10 cellular contexts compared by ENCODE assay signal in the genomic region with DNA sequence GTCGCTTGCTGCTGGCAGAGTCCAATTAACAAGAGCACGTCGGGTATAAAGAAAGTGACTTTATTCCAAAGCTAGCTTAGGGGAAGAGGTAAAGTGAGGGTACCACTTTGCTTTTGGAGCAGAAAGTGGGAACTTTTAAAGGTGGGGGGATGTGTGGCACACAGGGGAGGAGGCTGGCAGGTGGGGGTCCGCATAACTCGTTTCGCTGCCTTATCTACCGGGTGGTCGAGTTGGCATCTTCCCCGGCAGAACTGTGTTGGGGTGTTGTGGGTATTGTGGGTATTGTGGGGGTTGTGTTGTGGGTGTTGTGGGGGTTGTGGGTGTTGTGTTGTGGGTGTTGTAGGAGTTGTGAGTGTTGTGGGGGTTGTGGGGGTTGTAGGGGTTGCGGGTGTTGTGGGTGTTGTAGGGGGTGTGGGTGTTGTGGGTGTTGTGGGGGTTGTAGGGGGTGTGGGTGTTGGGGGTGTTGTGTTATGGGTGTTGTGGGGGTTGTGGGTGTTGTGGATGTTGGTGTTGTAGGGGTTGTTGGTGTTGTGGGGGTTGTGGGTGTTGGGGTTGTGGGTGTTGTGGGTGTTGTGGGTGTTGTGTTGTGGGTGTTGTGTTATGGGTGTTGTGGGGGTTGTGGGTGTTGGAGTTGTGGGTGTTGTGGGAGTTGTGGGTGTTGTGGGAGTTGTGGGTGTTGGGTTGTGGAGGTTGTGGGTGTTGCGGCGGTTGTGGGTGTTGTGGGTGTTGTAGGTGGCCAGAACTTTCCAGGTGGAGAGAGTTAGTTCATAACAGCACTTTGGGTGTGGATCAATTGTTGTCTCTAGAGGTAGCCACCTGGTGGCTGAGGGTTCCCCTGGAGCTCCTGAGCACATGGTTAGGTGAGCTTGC. TPM values are rescaled to one million over a fixed set of nuclear protein-coding genes. Genes with fewer than 3 reads are reported as not detected.
DNase-seq lines count a peak whose midpoint lies in the region; ATAC-seq and TF ChIP-seq lines count a peak whose summit lies in the region.
"Had no signal": no experiment of that assay in that cellular context is flagged by ENCODE, and none has a peak within 500 bp of the region (broad histone marks: within the 10 kb centered on the region; RNA-seq: fewer than 3 reads in every experiment).

No MANE protein-coding gene starts in this region.

- H3K27ac ChIP-seq in thymus (ENCODE audit: low read depth) = peak overlapping the region; percentile 10
- H3K27ac ChIP-seq in prostate gland = no peak overlapping the region
- H3K27ac ChIP-seq: cardiac muscle cell, HL-60 had no signal

- intact Hi-C loops in activated CD4-positive, alpha-beta T cell treated with anti-CD3 and anti-CD28 coated beads for 36 hours (cut with DNase I, micrococcal nuclease) = loop anchor here (1.0 to 5.0 kb wide), 8 partner anchors 24 to 128 kb away; a partner anchor contains a TSS
- intact Hi-C loops in prostate gland (cut with DNase I) = no loop called here

- H3K36me3 ChIP-seq in thymus (ENCODE audit: control insufficient read depth, insufficient read depth) (no peaks in the 10 kb centered on the region), prostate gland (no peaks in the 10 kb centered on the region)
- H3K36me3 ChIP-seq: cardiac muscle cell had no signal

- H3K4me1 Mint-ChIP-seq in activated CD4-positive, alpha-beta T cell treated with anti-CD3 and anti-CD28 coated beads for 36 hours = peaks cover 70% of the 10 kb centered on the region
- peaks cover 42 to 62% of the 10 kb centered on the region in 2 donors for H3K4me1 Mint-ChIP-seq in immature natural killer cell

- peaks cover 19% of the 10 kb centered on the region for H3K36me3 Mint-ChIP-seq in activated CD4-positive, alpha-beta T cell treated with anti-CD3 and anti-CD28 coated beads for 36 hours (ENCODE audit: low read depth)
- peaks cover 3 to 7% (median 6%) of the 10 kb centered on the region in 3 donors for H3K36me3 Mint-ChIP-seq in immature natural killer cell

- TF ChIP-seq POLR2A in prostate gland (IDR thresholded peaks at IDR 0.05) = no peak

- CTCF ChIA-PET in activated CD4-positive, alpha-beta T cell treated with anti-CD3 and anti-CD28 coated beads for 36 hours (lab: Charles Lee) = interaction anchor here (0.6 to 1.2 kb wide), 5 partner anchors 12 to 107 kb away, joined by 3 to 9 read pairs (median 3); no protein-coding TSS in a partner anchor

- peaks cover under 1% of the 10 kb centered on the region for H3K9me3 ChIP-seq in thymus (ENCODE audit: control insufficient read depth)
- H3K9me3 ChIP-seq in prostate gland = no peaks in the 10 kb centered on the region

- DNase-seq in activated CD4-positive, alpha-beta T cell treated with anti-CD3 and anti-CD28 coated beads for 36 hours = peak; percentile 54
- no peak for DNase-seq in activated CD4-positive, alpha-beta T cell treated with anti-CD3 and anti-CD28 coated beads for 1 hour
- DNase-seq in activated CD4-positive, alpha-beta T cell treated with anti-CD3 and anti-CD28 coated beads, Interleukin-2, amount 50 U/mL, for 4 hours = peak; percentile 19 to 22
- DNase-seq in immature natural killer cell (peak; percentile 25 to 48 (median 39)), cerebellar nuclear complex (lab: John Stamatoyannopoulos, UW) (no peak), prostate gland (ENCODE audit: low spot score) (no peak)

- no peaks in the 10 kb centered on the region for H3K27me3 ChIP-seq in thymus (ENCODE audit: control insufficient read depth, insufficient read depth)
- no peaks in the 10 kb centered on the region for H3K27me3 ChIP-seq in prostate gland (replicated peaks; ENCODE audit: insufficient read depth)
- H3K27me3 ChIP-seq: cardiac muscle cell had no signal

- peak overlapping the region; percentile 81 for H3K4me3 Mint-ChIP-seq in activated CD4-positive, alpha-beta T cell treated with anti-CD3 and anti-CD28 coated beads for 36 hours
- peak overlapping the region; percentile 81 to 88 (median 87) for H3K4me3 Mint-ChIP-seq in immature natural killer cell

- peaks cover 2% of the 10 kb centered on the region for H3K9me3 Mint-ChIP-seq in activated CD4-positive, alpha-beta T cell treated with anti-CD3 and anti-CD28 coated beads for 36 hours (ENCODE audit: low read depth)
- H3K9me3 Mint-ChIP-seq in immature natural killer cell = peaks cover 0 to 3% (median 0%) of the 10 kb centered on the region in 6 donors

- H3K27ac Mint-ChIP-seq in activated CD4-positive, alpha-beta T cell treated with anti-CD3 and anti-CD28 coated beads for 36 hours = peak overlapping the region; percentile 86
- H3K27ac Mint-ChIP-seq in immature natural killer cell = peak overlapping the region; percentile 45 to 89 (median 70)

- H3K4me1 ChIP-seq in thymus (ENCODE audit: control insufficient read depth, insufficient read depth, low read length) (peaks cover 18% of the 10 kb centered on the region), prostate gland (replicated peaks) (peaks cover 4% of the 10 kb centered on the region)

- ATAC-seq in activated CD4-positive, alpha-beta T cell treated with anti-CD3 and anti-CD28 coated beads for 36 hours = no peak
- no peak for ATAC-seq in HG03025 (IDR thresholded peaks at IDR 0.05; ENCODE audit: low FRiP score, unreplicated experiment)

- TF ChIP-seq CTCF in prostate gland (IDR thresholded peaks at IDR 0.05) = no peak

- no peaks in the 10 kb centered on the region for H3K27me3 Mint-ChIP-seq in activated CD4-positive, alpha-beta T cell treated with anti-CD3 and anti-CD28 coated beads for 36 hours
- H3K27me3 Mint-ChIP-seq in immature natural killer cell (ENCODE audit: low read depth in 3 of 3) = peaks cover 27 to 39% (median 31%) of the 10 kb centered on the region in 3 donors

- POLR2A ChIA-PET in activated CD4-positive, alpha-beta T cell treated with anti-CD3 and anti-CD28 coated beads for 36 hours (lab: Charles Lee) = interaction anchor here (0.6 to 0.7 kb wide), 2 partner anchors 21 to 177 kb away, joined by 3 read pairs; no protein-coding TSS in a partner anchor

- 49% methylated on average over 12 of the region's 12 CpGs for WGBS in thymus
- WGBS in prostate gland = 78% methylated on average over 12 of the region's 12 CpGs

- H3K4me3 ChIP-seq in thymus (ENCODE audit: low read length) (peak overlapping the region; percentile 45), prostate gland (no peak overlapping the region)
- H3K4me3 ChIP-seq: cardiac muscle cell had no signal

RNA-seq across cellular contexts. Expression of a gene that starts 52.7 kb away (rescaled TPM):
- total RNA-seq in activated CD4-positive, alpha-beta T cell treated with anti-CD3 and anti-CD28 coated beads for 36 hours = 10 to 100 TPM; 73.5 to 90.7 TPM
- polyA plus RNA-seq in immature natural killer cell = 10 to 100 TPM in 1 of 3 donors, 1 to 10 TPM in 2; 5.6 to 11.8 (median 9.5) TPM
- 16.2 TPM for polyA plus RNA-seq in thymus
- total RNA-seq in prostate gland = 10 to 100 TPM; 31.3 to 53.5 TPM

Comparison
In these comparisons a context has a peak if more than half of its experiments do, and no peak if none do; other contexts are left out.
1. DNase-seq: peak in activated CD4-positive, alpha-beta T cell treated with anti-CD3 and anti-CD28 coated beads for 36 hours (single experiment), activated CD4-positive, alpha-beta T cell treated with anti-CD3 and anti-CD28 coated beads, Interleukin-2, amount 50 U/mL, for 4 hours (2 of 2) and immature natural killer cell (3 of 3); none in activated CD4-positive, alpha-beta T cell treated with anti-CD3 and anti-CD28 coated beads for 1 hour (single experiment), cerebellar nuclear complex (0 of 2) and prostate gland (single experiment).